In genomic region chr12:59698599-59698998, GRCh38 we compare ENCODE assay signal across 19 cellular contexts.
DNase-seq lines count a peak whose midpoint lies in the region; ATAC-seq, FAIRE-seq and TF ChIP-seq lines count a peak whose summit lies in the region.
"Had no signal": no experiment of that assay in that cellular context is flagged by ENCODE, and none has a peak within 500 bp of the region (broad histone marks: within the 10 kb centered on the region; RNA-seq: fewer than 3 reads in every experiment).

No MANE protein-coding gene starts in this region.

- H3K36me3 ChIP-seq in breast epithelium (peaks cover 4% of the 10 kb centered on the region), upper lobe of right lung (no peaks in the 10 kb centered on the region), Caco-2 (ENCODE audit: control insufficient read depth, insufficient read depth, low read length) (no peaks in the 10 kb centered on the region)
- H3K36me3 ChIP-seq: esophagus muscularis mucosa, tibial nerve had no signal

- CTCF ChIA-PET in MCF 10A (lab: Yijun Ruan, JAX) (interaction anchor here (0.5 to 0.8 kb wide), 2 partner anchors 131 to 1194 kb away, joined by 3 read pairs; no protein-coding TSS in a partner anchor), RWPE1 (lab: Yijun Ruan, JAX) (no interaction called here), Caco-2 (lab: Charles Lee) (no interaction called here)

- no peak for TF ChIP-seq POLR2A in breast epithelium (IDR thresholded peaks at IDR 0.05)

- H3K36me3 Mint-ChIP-seq in MCF 10A (ENCODE audit: insufficient read depth, unreplicated experiment) (no peaks in the 10 kb centered on the region), Caco-2 (ENCODE audit: insufficient read depth, unreplicated experiment) (no peaks in the 10 kb centered on the region)
- H3K36me3 Mint-ChIP-seq: natural killer cell had no signal

- intact Hi-C loops in MCF 10A (cut with micrococcal nuclease): loop anchor here (1.0 kb wide), 1 partner anchor 101 kb away; no protein-coding TSS in a partner anchor
- intact Hi-C loops in breast epithelium (cut with DNase I; ENCODE audit: low total_unique reads): no loop called here
- intact Hi-C loops in upper lobe of right lung (cut with DNase I): no loop called here
- intact Hi-C loops in Caco-2 (cut with micrococcal nuclease; ENCODE audit: unreplicated experiment): no loop called here

- no peak overlapping the region for H3K4me3 Mint-ChIP-seq in MCF 10A (ENCODE audit: unreplicated experiment)
- no peak overlapping the region for H3K4me3 Mint-ChIP-seq in Caco-2 (ENCODE audit: unreplicated experiment)
- H3K4me3 Mint-ChIP-seq: central memory CD8-positive, alpha-beta T cell; natural killer cell had no signal

- TF ChIP-seq CTCF in MCF 10A (IDR thresholded peaks at IDR 0.05; ENCODE audit: unreplicated experiment): no peak
- TF ChIP-seq CTCF in breast epithelium (IDR thresholded peaks at IDR 0.05): no peak
- TF ChIP-seq CTCF in RWPE1 (conservative IDR thresholded peaks at IDR 0.05; ENCODE audit: low read depth): no peak
- TF ChIP-seq CTCF in fibroblast of the aortic adventitia (IDR thresholded peaks at IDR 0.05; ENCODE audit: insufficient read depth, low read length): no peak
- TF ChIP-seq CTCF in upper lobe of right lung (IDR thresholded peaks at IDR 0.05): no peak
- TF ChIP-seq CTCF in Caco-2 (IDR thresholded peaks at IDR 0.05; ENCODE audit: insufficient read depth in 1 of 2, low read depth in 1 of 2, low read length in 1 of 2, severe bottlenecking in 1 of 2, unreplicated experiment in 1 of 2): no peak

- H3K27ac ChIP-seq in breast epithelium: no peak overlapping the region
- H3K27ac ChIP-seq in RWPE1: no peak overlapping the region
- H3K27ac ChIP-seq in upper lobe of right lung: no peak overlapping the region
- H3K27ac ChIP-seq: esophagus muscularis mucosa, tibial nerve had no signal

- ATAC-seq in upper lobe of right lung: peak; percentile 41
- ATAC-seq: natural killer cell had no signal

- POLR2A ChIA-PET in MCF 10A (lab: Yijun Ruan, JAX): interaction anchor here (0.9 to 3.6 kb wide), 12 partner anchors 10 to 231 kb away, joined by 3 to 20 read pairs (median 4); partner anchors contain the start of gene SLC16A7
- POLR2A ChIA-PET in RWPE1 (lab: Yijun Ruan, JAX; ENCODE audit: low non-redundant PET): no interaction called here
- POLR2A ChIA-PET in Caco-2 (lab: Charles Lee): no interaction called here

- H3K27me3 Mint-ChIP-seq in MCF 10A (ENCODE audit: insufficient read depth, unreplicated experiment) (no peaks in the 10 kb centered on the region), Caco-2 (ENCODE audit: insufficient read depth, unreplicated experiment) (no peaks in the 10 kb centered on the region)
- H3K27me3 Mint-ChIP-seq: central memory CD8-positive, alpha-beta T cell had no signal

- no peak for FAIRE-seq in RCC 7860 (lab: Jason Lieb, UNC)

- H3K27me3 ChIP-seq in breast epithelium (no peaks in the 10 kb centered on the region), upper lobe of right lung (no peaks in the 10 kb centered on the region), Caco-2 (replicated peaks; ENCODE audit: control insufficient read depth, insufficient read depth, low read length) (no peaks in the 10 kb centered on the region)
- H3K27me3 ChIP-seq: esophagus muscularis mucosa, tibial nerve had no signal

- no TSS peak for BruUV-seq in MCF 10A (replicated peaks; lab: Mats Ljungman, UMichigan)
- BruUV-seq in Caco-2 (replicated peaks; lab: Mats Ljungman, UMichigan): no TSS peak

- H3K4me3 ChIP-seq in breast epithelium: no peak overlapping the region
- H3K4me3 ChIP-seq in fibroblast of the aortic adventitia (ENCODE audit: low read depth, low read length): no peak overlapping the region
- no peak overlapping the region for H3K4me3 ChIP-seq in upper lobe of right lung
- H3K4me3 ChIP-seq in Caco-2 (ENCODE audit: low read depth, low read length): no peak overlapping the region
- H3K4me3 ChIP-seq: esophagus muscularis mucosa, tibial nerve had no signal

- peak; percentile 87 for DNase-seq in MCF 10A (ENCODE audit: unreplicated experiment)
- DNase-seq in breast epithelium (ENCODE audit: low spot score in 2 of 2): no peak
- DNase-seq in RWPE1 (ENCODE audit: low spot score): peak; percentile 40
- peak; percentile 91 for DNase-seq in fibroblast of the aortic adventitia (ENCODE audit: low read depth)
- DNase-seq in upper lobe of right lung: no peak
- DNase-seq in Caco-2: no peak
- DNase-seq in NCI-H345 (lab: John Stamatoyannopoulos, UW): no peak
- DNase-seq in RCC 7860 (ENCODE audit: low spot score): no peak
- DNase-seq: 8988T; activated CD4-positive, alpha-beta T cell treated with anti-CD3 and anti-CD28 coated beads, Interleukin-2, amount 50 U/mL, for 4 hours; activated effector memory CD4-positive, alpha-beta T cell treated with anti-CD3 and anti-CD28 coated beads, Interleukin-2, amount 50 U/mL, for 16 hours; DMS79 treated with DMSO at 0.1 percent for 48 hours; kidney; natural killer cell; NCI-H187; small intestine had no signal

- H3K9me3 Mint-ChIP-seq in MCF 10A (ENCODE audit: unreplicated experiment): no peaks in the 10 kb centered on the region
- no peaks in the 10 kb centered on the region for H3K9me3 Mint-ChIP-seq in Caco-2 (ENCODE audit: unreplicated experiment)
- H3K9me3 Mint-ChIP-seq: central memory CD8-positive, alpha-beta T cell; natural killer cell had no signal

- H3K4me1 ChIP-seq in breast epithelium: no peaks in the 10 kb centered on the region
- H3K4me1 ChIP-seq in upper lobe of right lung: peaks cover 5% of the 10 kb centered on the region
- H3K4me1 ChIP-seq in Caco-2: no peaks in the 10 kb centered on the region

- H3K27ac Mint-ChIP-seq in MCF 10A (ENCODE audit: low read depth, unreplicated experiment): peak overlapping the region; percentile 70
- no peak overlapping the region for H3K27ac Mint-ChIP-seq in Caco-2 (ENCODE audit: unreplicated experiment)
- H3K27ac Mint-ChIP-seq: natural killer cell had no signal

- H3K4me1 Mint-ChIP-seq in MCF 10A (ENCODE audit: insufficient read depth, unreplicated experiment) (peaks cover 4% of the 10 kb centered on the region), Caco-2 (ENCODE audit: low read depth, unreplicated experiment) (no peaks in the 10 kb centered on the region)

- H3K9me3 ChIP-seq in breast epithelium (no peaks in the 10 kb centered on the region), upper lobe of right lung (no peaks in the 10 kb centered on the region), Caco-2 (no peaks in the 10 kb centered on the region)
- H3K9me3 ChIP-seq: esophagus muscularis mucosa, tibial nerve had no signal

Comparison
In these comparisons a context has a peak if more than half of its experiments do, and no peak if none do; other contexts are left out.
1. DNase-seq: peak in MCF 10A (single experiment), RWPE1 (single experiment) and fibroblast of the aortic adventitia (single experiment); none in breast epithelium (0 of 2), upper lobe of right lung (single experiment), Caco-2 (0 of 2), NCI-H345 (single experiment) and RCC 7860 (single experiment).